32 cellular contexts compared by ENCODE assay signal in the genomic region with DNA sequence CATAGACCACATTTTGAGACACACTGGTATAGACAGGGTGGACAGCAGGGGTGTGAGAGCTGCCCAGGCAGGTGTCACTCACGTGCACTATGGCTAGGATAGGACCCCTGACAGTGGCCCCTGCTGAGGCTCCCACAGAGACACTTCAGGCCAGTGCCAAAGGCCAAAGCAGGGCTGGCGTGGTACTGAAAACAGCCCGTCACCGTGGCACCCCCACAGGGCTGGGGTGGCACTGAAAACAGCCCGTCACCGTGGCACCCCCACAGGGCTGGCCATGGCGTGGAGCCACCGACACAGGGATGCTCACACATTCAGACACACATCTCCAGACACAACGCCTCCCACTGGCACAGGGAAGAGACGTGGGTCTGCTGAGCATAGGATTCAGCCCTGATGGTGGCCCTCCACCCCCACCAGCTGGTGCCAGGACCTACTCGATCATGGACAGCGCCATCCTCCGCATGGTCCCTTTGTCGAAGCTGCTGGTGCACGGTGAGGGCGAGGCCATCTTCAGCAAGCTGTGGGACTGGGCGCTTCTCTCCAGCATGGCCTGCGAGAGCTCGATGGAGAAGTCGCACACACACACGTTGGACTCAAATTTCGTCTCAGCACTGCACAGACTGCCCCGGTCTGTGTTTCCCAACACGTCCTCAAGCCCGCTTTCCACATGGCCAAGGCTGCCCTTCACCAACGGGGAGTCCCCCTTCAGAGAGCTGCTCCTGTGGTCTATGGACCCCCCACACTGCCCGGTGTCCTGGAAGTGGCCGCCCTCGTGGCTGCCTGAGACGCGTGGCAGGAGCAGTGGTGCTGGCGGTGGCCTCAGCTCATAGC. TPM values are rescaled to one million over a fixed set of nuclear protein-coding genes. Genes with fewer than 3 reads are reported as not detected.
A peak's percentile ranks its signal among the peaks of the same experiment; 100 is the strongest.
DNase-seq lines count a peak whose midpoint lies in the region; FAIRE-seq and TF ChIP-seq lines count a peak whose summit lies in the region.
"Had no signal": no experiment of that assay in that cellular context is flagged by ENCODE, and none has a peak within 500 bp of the region (broad histone marks: within the 10 kb centered on the region; RNA-seq: fewer than 3 reads in every experiment).

No MANE protein-coding gene starts in this region.

- TF ChIP-seq CTCF in bronchial epithelial cell (IDR thresholded peaks at IDR 0.05; ENCODE audit: insufficient read depth, low read length, severe bottlenecking) = no peak
- no peak for TF ChIP-seq CTCF in osteoblast (IDR thresholded peaks at IDR 0.05; ENCODE audit: extremely low read depth, low read depth, low read length)

- peaks cover 0 to 8% (median 0%) of the 10 kb centered on the region in 10 experiments; a peak in 4 of 20 replicates for H3K4me1 ChIP-seq in BLaER1 treated with 17β-estradiol and CSF1 and Interleukin-3, amounts not matched to agents 10 nM and 100 nM
- peaks cover 7% of the 10 kb centered on the region for H3K4me1 ChIP-seq in osteoblast (ENCODE audit: insufficient read depth, low read length)
- H3K4me1 ChIP-seq: A549, adrenal gland, body of pancreas, gastrocnemius medialis, prostate gland, right lobe of liver had no signal

- H3K4me2 ChIP-seq in BLaER1 treated with 17β-estradiol and CSF1 and Interleukin-3, amounts not matched to agents 10 nM and 100 nM = peak overlapping the region in 2 of 11 experiments; percentile 17 to 21; a peak in 2 of 22 replicates
- H3K4me2 ChIP-seq in osteoblast (ENCODE audit: insufficient read depth, low read length) = no peak overlapping the region
- H3K4me2 ChIP-seq: A549, KMS-11 had no signal

- peaks cover 0 to 3% (median 0%) of the 10 kb centered on the region in 11 experiments; a peak in 2 of 22 replicates for H4K20me1 ChIP-seq in BLaER1 treated with 17β-estradiol and CSF1 and Interleukin-3, amounts not matched to agents 10 nM and 100 nM
- H4K20me1 ChIP-seq in osteoblast (ENCODE audit: insufficient read depth, low read length) = no peaks in the 10 kb centered on the region

- H3K36me3 ChIP-seq in BLaER1 treated with 17β-estradiol and CSF1 and Interleukin-3, amounts not matched to agents 10 nM and 100 nM = peaks cover 80 to 100% (median 97%) of the 10 kb centered on the region in 11 experiments
- H3K36me3 ChIP-seq in bronchial epithelial cell (ENCODE audit: control insufficient read depth, insufficient read depth, low read length) (peaks cover 16% of the 10 kb centered on the region), osteoblast (ENCODE audit: insufficient read depth, low read length) (no peaks in the 10 kb centered on the region)
- H3K36me3 ChIP-seq: adrenal gland, prostate gland, right lobe of liver had no signal

- H2AFZ ChIP-seq in osteoblast (ENCODE audit: low read length) = no peak overlapping the region

- H3K27ac ChIP-seq in BLaER1 treated with 17β-estradiol and CSF1 and Interleukin-3, amounts not matched to agents 10 nM and 100 nM = peak overlapping the region in 7 of 11 experiments; percentile 48 to 82 (median 73); a peak in 11 of 22 replicates
- no peak overlapping the region for H3K27ac ChIP-seq in osteoblast (ENCODE audit: low read depth, low read length)
- H3K27ac ChIP-seq: A549, adrenal gland, body of pancreas, gastrocnemius medialis, KMS-11, prostate gland, right lobe of liver, stomach, thyroid gland had no signal

- no peak overlapping the region for H3K9ac ChIP-seq in BLaER1 treated with 17β-estradiol and CSF1 and Interleukin-3, amounts not matched to agents 10 nM and 100 nM
- H3K9ac ChIP-seq: KMS-11 had no signal

- H3K79me2 ChIP-seq in osteoblast (ENCODE audit: insufficient read depth, low read length) = no peaks in the 10 kb centered on the region

- peak; percentile 73 for FAIRE-seq in bronchial epithelial cell (lab: Jason Lieb, UNC)
- FAIRE-seq: A549 had no signal

- H3K4me3 ChIP-seq in BLaER1 treated with 17β-estradiol and CSF1 and Interleukin-3, amounts not matched to agents 10 nM and 100 nM = peak overlapping the region in 9 of 10 experiments; percentile 7 to 60 (median 49); a peak in 16 of 20 replicates
- H3K4me3 ChIP-seq in bronchial epithelial cell (ENCODE audit: low read depth, low read length) (no peak overlapping the region), osteoblast (ENCODE audit: insufficient read depth, low read length) (no peak overlapping the region)
- H3K4me3 ChIP-seq: A549, adrenal gland, body of pancreas, gastrocnemius medialis, prostate gland, right lobe of liver, stomach, thyroid gland had no signal

- DNase-seq in activated CD8-positive, alpha-beta memory T cell treated with anti-CD3 and anti-CD28 coated beads for 24 hours = peak; percentile 49
- DNase-seq in activated CD8-positive, alpha-beta memory T cell treated with anti-CD3 and anti-CD28 coated beads, Interleukin-2, amount 50 U/mL, for 4 hours = no peak
- DNase-seq in bronchial epithelial cell (ENCODE audit: low read depth) = no peak
- DNase-seq in osteoblast (ENCODE audit: insufficient read length, low spot score, missing footprints) = peak; percentile 58
- no peak for DNase-seq in RPMI8226
- no peak for DNase-seq in nucleus accumbens (lab: John Stamatoyannopoulos, UW)
- DNase-seq in mucosa of gallbladder (ENCODE audit: low spot score) = no peak
- DNase-seq: activated CD4-positive, alpha-beta T cell treated with anti-CD3 and anti-CD28 coated beads, Interleukin-2, amount 50 U/mL, for 4 hours; activated naive CD4-positive, alpha-beta T cell treated with Interleukin-2 at 50 U/mL for 16 hours; activated T-cell treated with anti-CD3 and anti-CD28 coated beads, Interleukin-2, amount 50 U/mL, for 72 hours; body of pancreas; CD4-positive, alpha-beta T cell; gastrocnemius medialis; GOT3; left colon; mesenchymal stem cell; NCI-H2029; NCI-H2227 treated with DMSO at 0.1 percent for 48 hours; NCI-H526; PC-3; Right ventricle myocardium superior; stimulated activated CD4-positive, alpha-beta T cell treated with anti-CD3 and anti-CD28 coated beads, Interleukin-12 subunit alpha, Interleukin-12 subunit beta, amount 100 ng/mL, for 4 hours; stimulated activated CD4-positive, alpha-beta T cell treated with anti-CD3 and anti-CD28 coated beads, Interleukin-2, amount 100 ng/mL, for 48 hours; stomach; T-helper 17 cell; thyroid gland had no signal

- peaks cover 67 to 97% (median 84%) of the 10 kb centered on the region in 11 experiments for H3K9me3 ChIP-seq in BLaER1 treated with 17β-estradiol and CSF1 and Interleukin-3, amounts not matched to agents 10 nM and 100 nM (replicated peaks in 1 of 11)
- peaks cover 2% of the 10 kb centered on the region for H3K9me3 ChIP-seq in osteoblast (ENCODE audit: low read depth, low read length)
- H3K9me3 ChIP-seq: adrenal gland, body of pancreas, gastrocnemius medialis, prostate gland, right lobe of liver, thyroid gland had no signal

- H3K27me3 ChIP-seq in BLaER1 treated with 17β-estradiol and CSF1 and Interleukin-3, amounts not matched to agents 10 nM and 100 nM = no peaks in the 10 kb centered on the region; a peak in 2 of 22 replicates
- H3K27me3 ChIP-seq in bronchial epithelial cell (ENCODE audit: control insufficient read depth, insufficient read depth, low read length) = peaks cover 2% of the 10 kb centered on the region
- peaks cover 7% of the 10 kb centered on the region for H3K27me3 ChIP-seq in osteoblast (ENCODE audit: insufficient read depth, low read length)
- H3K27me3 ChIP-seq: adrenal gland, body of pancreas, right lobe of liver, thyroid gland had no signal

RNA-seq across cellular contexts. Expression of a gene that starts 34.1 kb away (rescaled TPM):
- total RNA-seq in bronchial epithelial cell (10.8 and 15.8 TPM in 2 replicates), osteoblast (11.2 and 11.5 TPM in 2 replicates), mucosa of gallbladder (25.6 TPM)

RNA-seq across cellular contexts. Expression of a gene that starts 36.5 kb away (rescaled TPM):
- total RNA-seq in bronchial epithelial cell (1.9 and 2.1 TPM in 2 replicates), osteoblast (3.2 and 4.7 TPM in 2 replicates), mucosa of gallbladder (4.0 TPM)

RNA-seq across cellular contexts. Expression of a gene that starts 44.6 kb away (rescaled TPM):
- total RNA-seq in bronchial epithelial cell = 10.8 and 12.3 TPM in 2 replicates
- 13.0 and 14.7 TPM in 2 replicates for total RNA-seq in osteoblast
- total RNA-seq in mucosa of gallbladder = 91.8 TPM

Comparison
In these comparisons a context has a peak if more than half of its experiments do, and no peak if none do; other contexts are left out.
1. DNase-seq: peak in activated CD8-positive, alpha-beta memory T cell treated with anti-CD3 and anti-CD28 coated beads for 24 hours (single experiment) and osteoblast (single experiment); none in activated CD8-positive, alpha-beta memory T cell treated with anti-CD3 and anti-CD28 coated beads, Interleukin-2, amount 50 U/mL, for 4 hours (single experiment), bronchial epithelial cell (single experiment), RPMI8226 (single experiment), nucleus accumbens (0 of 56) and mucosa of gallbladder (single experiment).
2. H3K4me3 ChIP-seq: peak in BLaER1 treated with 17β-estradiol and CSF1 and Interleukin-3, amounts not matched to agents 10 nM and 100 nM (9 of 10); none in bronchial epithelial cell (single experiment) and osteoblast (single experiment).